11 cellular contexts compared by ENCODE assay signal in the genomic region with DNA sequence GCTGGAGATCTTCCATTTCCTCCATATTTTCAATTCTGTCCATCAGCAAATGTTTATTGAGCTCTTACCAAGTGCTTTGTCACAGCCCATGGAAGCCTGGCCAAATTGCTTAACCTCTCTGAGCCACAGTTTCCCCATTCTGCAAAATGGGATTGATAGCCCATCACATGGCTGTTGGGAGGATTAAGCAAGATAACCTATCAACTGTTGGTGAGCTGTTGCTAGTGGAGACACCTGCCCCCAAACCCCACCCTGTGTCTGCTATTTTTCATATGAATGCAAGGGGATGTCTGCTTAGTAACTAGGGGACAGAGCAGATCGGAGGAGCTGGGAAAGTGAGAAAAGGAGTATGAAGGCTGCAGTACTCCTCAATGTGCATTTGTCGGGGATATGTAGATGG. TPM values are rescaled to one million over a fixed set of nuclear protein-coding genes. Genes with fewer than 3 reads are reported as not detected.
DNase-seq lines count a peak whose midpoint lies in the region; ATAC-seq and TF ChIP-seq lines count a peak whose summit lies in the region.
"Had no signal": no experiment of that assay in that cellular context is flagged by ENCODE, and none has a peak within 500 bp of the region (broad histone marks: within the 10 kb centered on the region; RNA-seq: fewer than 3 reads in every experiment).

No MANE protein-coding gene starts in this region.

- H3K27me3 Mint-ChIP-seq in activated T-helper 1 cell treated with anti-CD3 and anti-CD28 coated beads, Interleukin-12 subunit alpha, Interleukin-12 subunit beta, Interleukin-2, Interleukin-4 antibody, amounts not matched to agents 30 ng/mL and 10 ng/mL and 1 ng/mL, durations not matched to agents 14 hours and 24 hours and 36 hours (ENCODE audit: insufficient read depth): no peaks in the 10 kb centered on the region
- peaks cover 15% of the 10 kb centered on the region for H3K27me3 Mint-ChIP-seq in neural progenitor cell (ENCODE audit: insufficient read depth, low read depth)

- H3K27ac ChIP-seq in MM.1S (ENCODE audit: low read length) (peak overlapping the region; percentile 54; the same call in 1 of the 2 replicates), neural progenitor cell (no peak overlapping the region)
- H3K27ac ChIP-seq: thoracic aorta had no signal

- H3K9me2 ChIP-seq in MM.1S (replicated peaks; ENCODE audit: insufficient read depth, low read length): no peaks in the 10 kb centered on the region

- in situ Hi-C loops in GM13976 (cut with MboI; ENCODE audit: low sequenced_read_pairs, unreplicated experiment): no loop called here

- H3F3A ChIP-seq in MM.1S (ENCODE audit: insufficient read depth, low read length) (peaks cover 11% of the 10 kb centered on the region), neural progenitor cell (ENCODE audit: low read depth) (peaks cover 5% of the 10 kb centered on the region)

- intact Hi-C loops in activated T-helper 1 cell treated with anti-CD3 and anti-CD28 coated beads, Interleukin-12 subunit alpha, Interleukin-12 subunit beta, Interleukin-2, Interleukin-4 antibody, amounts not matched to agents 30 ng/mL and 10 ng/mL and 1 ng/mL, durations not matched to agents 14 hours and 24 hours and 36 hours (cut with micrococcal nuclease): loop anchor here (1.0 kb wide), 2 partner anchors 11 to 46 kb away; no protein-coding TSS in a partner anchor
- intact Hi-C loops in left ventricle myocardium superior (cut with micrococcal nuclease): no loop called here

- H3K79me2 ChIP-seq in MM.1S (ENCODE audit: low read length): peaks cover 10% of the 10 kb centered on the region
- H3K79me2 ChIP-seq in neural progenitor cell (ENCODE audit: low read depth): no peaks in the 10 kb centered on the region

- TF ChIP-seq CTCF in MM.1S (IDR thresholded peaks at IDR 0.05; ENCODE audit: low read length) (no peak), neural progenitor cell (IDR thresholded peaks at IDR 0.05) (no peak), GM13976 (IDR thresholded peaks at IDR 0.05; ENCODE audit: borderline replicate concordance, control extremely low read depth, extremely low read depth, insufficient read depth, missing control alignments) (no peak)

- H3K4me3 Mint-ChIP-seq in activated T-helper 1 cell treated with anti-CD3 and anti-CD28 coated beads, Interleukin-12 subunit alpha, Interleukin-12 subunit beta, Interleukin-2, Interleukin-4 antibody, amounts not matched to agents 30 ng/mL and 10 ng/mL and 1 ng/mL, durations not matched to agents 14 hours and 24 hours and 36 hours: peak overlapping the region; percentile 68
- H3K4me3 Mint-ChIP-seq in neural progenitor cell: no peak overlapping the region

- peaks cover 1% of the 10 kb centered on the region for H3K36me3 Mint-ChIP-seq in activated T-helper 1 cell treated with anti-CD3 and anti-CD28 coated beads, Interleukin-12 subunit alpha, Interleukin-12 subunit beta, Interleukin-2, Interleukin-4 antibody, amounts not matched to agents 30 ng/mL and 10 ng/mL and 1 ng/mL, durations not matched to agents 14 hours and 24 hours and 36 hours (ENCODE audit: low read depth)
- no peaks in the 10 kb centered on the region for H3K36me3 Mint-ChIP-seq in neural progenitor cell

- DNase-seq in GF-D8 (lab: John Stamatoyannopoulos, UW): peak; percentile 92
- no peak for DNase-seq in MM.1S
- no peak for DNase-seq in activated T-helper 1 cell treated with anti-CD3 and anti-CD28 coated beads, Interleukin-12 subunit alpha, Interleukin-12 subunit beta, Interleukin-2, Interleukin-4 antibody, amounts not matched to agents 30 ng/mL and 10 ng/mL and 1 ng/mL, durations not matched to agents 14 hours and 24 hours and 36 hours (ENCODE audit: low spot score)
- DNase-seq in neural progenitor cell (ENCODE audit: low spot score): no peak
- no peak for DNase-seq in GM13976 (ENCODE audit: low spot score)
- DNase-seq in left ventricle myocardium superior: no peak
- DNase-seq: H7, NCI-H2081, T-helper 9 cell had no signal

- no peaks in the 10 kb centered on the region for H3K27me3 ChIP-seq in MM.1S (replicated peaks; ENCODE audit: insufficient read depth, low read length)
- peaks cover 35% of the 10 kb centered on the region for H3K27me3 ChIP-seq in neural progenitor cell

- no peaks in the 10 kb centered on the region for H3K9me3 Mint-ChIP-seq in activated T-helper 1 cell treated with anti-CD3 and anti-CD28 coated beads, Interleukin-12 subunit alpha, Interleukin-12 subunit beta, Interleukin-2, Interleukin-4 antibody, amounts not matched to agents 30 ng/mL and 10 ng/mL and 1 ng/mL, durations not matched to agents 14 hours and 24 hours and 36 hours
- no peaks in the 10 kb centered on the region for H3K9me3 Mint-ChIP-seq in neural progenitor cell

- peaks cover 62% of the 10 kb centered on the region for H3K4me1 Mint-ChIP-seq in activated T-helper 1 cell treated with anti-CD3 and anti-CD28 coated beads, Interleukin-12 subunit alpha, Interleukin-12 subunit beta, Interleukin-2, Interleukin-4 antibody, amounts not matched to agents 30 ng/mL and 10 ng/mL and 1 ng/mL, durations not matched to agents 14 hours and 24 hours and 36 hours (ENCODE audit: low read depth)
- peaks cover 14% of the 10 kb centered on the region for H3K4me1 Mint-ChIP-seq in neural progenitor cell

- peak overlapping the region; percentile 85 for H3K27ac Mint-ChIP-seq in activated T-helper 1 cell treated with anti-CD3 and anti-CD28 coated beads, Interleukin-12 subunit alpha, Interleukin-12 subunit beta, Interleukin-2, Interleukin-4 antibody, amounts not matched to agents 30 ng/mL and 10 ng/mL and 1 ng/mL, durations not matched to agents 14 hours and 24 hours and 36 hours
- no peak overlapping the region for H3K27ac Mint-ChIP-seq in neural progenitor cell

- peak overlapping the region; percentile 69; the same call in 1 of the 2 replicates for H3K4me2 ChIP-seq in MM.1S (ENCODE audit: low read depth, low read length)
- H3K4me2 ChIP-seq in neural progenitor cell: no peak overlapping the region

- H3K4me1 ChIP-seq in MM.1S (ENCODE audit: low read length) (peaks cover 26% of the 10 kb centered on the region), neural progenitor cell (no peaks in the 10 kb centered on the region)

- H3K4me3 ChIP-seq in MM.1S (ENCODE audit: low read length): no peak overlapping the region
- no peak overlapping the region for H3K4me3 ChIP-seq in neural progenitor cell
- H3K4me3 ChIP-seq: thoracic aorta had no signal

- no peak overlapping the region for H3K9ac ChIP-seq in MM.1S (ENCODE audit: low read length)
- H3K9ac ChIP-seq in neural progenitor cell: no peak overlapping the region

- no peaks in the 10 kb centered on the region for H4K20me1 ChIP-seq in MM.1S (ENCODE audit: insufficient read depth, low read length)
- H4K20me1 ChIP-seq in neural progenitor cell (ENCODE audit: low read depth): peaks cover 3% of the 10 kb centered on the region

- no peak for ATAC-seq in GM21723 (IDR thresholded peaks at IDR 0.05; ENCODE audit: unreplicated experiment)
- no peak for ATAC-seq in left ventricle myocardium superior

- no peaks in the 10 kb centered on the region for H3K9me3 ChIP-seq in MM.1S (replicated peaks; ENCODE audit: insufficient read depth, low read length)
- H3K9me3 ChIP-seq in neural progenitor cell (ENCODE audit: low read depth): no peaks in the 10 kb centered on the region
- H3K9me3 ChIP-seq: thoracic aorta had no signal

- no peaks in the 10 kb centered on the region for H3K36me3 ChIP-seq in MM.1S (replicated peaks; ENCODE audit: insufficient read depth, low read length)
- H3K36me3 ChIP-seq in neural progenitor cell: no peaks in the 10 kb centered on the region
- H3K36me3 ChIP-seq: thoracic aorta had no signal

- H2AFZ ChIP-seq in MM.1S (ENCODE audit: low read length) (peak overlapping the region; percentile 85), neural progenitor cell (replicated peaks) (peak overlapping the region; percentile 74)

RNA-seq across cellular contexts. Expression of a gene that starts 38.3 kb away (rescaled TPM):
- not detected in 2 replicates for total RNA-seq in activated T-helper 1 cell treated with anti-CD3 and anti-CD28 coated beads, Interleukin-12 subunit alpha, Interleukin-12 subunit beta, Interleukin-2, Interleukin-4 antibody, amounts not matched to agents 30 ng/mL and 10 ng/mL and 1 ng/mL, durations not matched to agents 14 hours and 24 hours and 36 hours
- total RNA-seq in neural progenitor cell (ENCODE audit: low replicate concordance) (0.12 and 0.43 TPM in 2 replicates), left ventricle myocardium superior (72.1 TPM)
- total RNA-seq: H7 had no signal

Comparison
In these comparisons a context has a peak if more than half of its experiments do, and no peak if none do; other contexts are left out.
1. RNA of a gene that starts 38.3 kb away (total RNA-seq): 72.1 TPM in left ventricle myocardium superior (single experiment); 0.12 to 0.43 TPM in neural progenitor cell and not detected in activated T-helper 1 cell treated with anti-CD3 and anti-CD28 coated beads, Interleukin-12 subunit alpha, Interleukin-12 subunit beta, Interleukin-2, Interleukin-4 antibody, amounts not matched to agents 30 ng/mL and 10 ng/mL and 1 ng/mL, durations not matched to agents 14 hours and 24 hours and 36 hours; every median in the first group is over 10 times any median in the second.